In genomic region chr16:50774960-50775359, GRCh38 we compare ENCODE assay signal across 22 cellular contexts. TPM values are rescaled to one million over a fixed set of nuclear protein-coding genes. Genes with fewer than 3 reads are reported as not detected.
A peak's percentile ranks its signal among the peaks of the same experiment; 100 is the strongest.
DNase-seq lines count a peak whose midpoint lies in the region; ATAC-seq, FAIRE-seq and TF ChIP-seq lines count a peak whose summit lies in the region.
"Had no signal": no experiment of that assay in that cellular context is flagged by ENCODE, and none has a peak within 500 bp of the region (broad histone marks: within the 10 kb centered on the region; RNA-seq: fewer than 3 reads in every experiment).

No MANE protein-coding gene starts in this region.

- no peak overlapping the region for H2AFZ ChIP-seq in GM12878 (ENCODE audit: control insufficient read depth, low read depth, low read length)

- no peak overlapping the region for H3K9ac ChIP-seq in GM12878 (ENCODE audit: control insufficient read depth, insufficient read depth, low read length)
- H3K9ac ChIP-seq in kidney (ENCODE audit: low read length in 2 of 2) = no peak overlapping the region
- H3K9ac ChIP-seq: KMS-11 had no signal

- H3K4me1 ChIP-seq in A549 (no peaks in the 10 kb centered on the region), GM12878 (ENCODE audit: control insufficient read depth, insufficient read depth, low read length) (no peaks in the 10 kb centered on the region), kidney (ENCODE audit: control insufficient read depth in 1 of 2, insufficient read depth in 1 of 2, low read depth in 1 of 2, low read length in 2 of 2) (no peaks in the 10 kb centered on the region)
- H3K4me1 ChIP-seq in CD4-positive, alpha-beta memory T cell (ENCODE audit: insufficient read depth, low read length) = peaks cover 88% of the 10 kb centered on the region
- H3K4me1 ChIP-seq in naive thymus-derived CD4-positive, alpha-beta T cell (ENCODE audit: control insufficient read depth in 2 of 2, insufficient read depth in 2 of 2, low read length in 2 of 2) = peaks cover 5 to 23% of the 10 kb centered on the region in 2 donors

- H3K79me2 ChIP-seq in GM12878 (ENCODE audit: control insufficient read depth, insufficient read depth, low read length) = peaks cover 24% of the 10 kb centered on the region

- no peak for TF ChIP-seq RAD21 in A549 (conservative IDR thresholded peaks at IDR 0.05 in 1 of 2, IDR thresholded peaks at IDR 0.05 in 1 of 2)
- TF ChIP-seq RAD21 in GM12878 (IDR thresholded peaks at IDR 0.05; ENCODE audit: insufficient read depth, low read depth, low read length) = no peak

- no peaks in the 10 kb centered on the region for H3K27me3 ChIP-seq in CD4-positive, alpha-beta memory T cell (ENCODE audit: insufficient read depth, low read length)
- H3K27me3 ChIP-seq in GM12878 (replicated peaks in 1 of 2; ENCODE audit: control insufficient read depth in 2 of 2, insufficient read depth in 2 of 2, low read length in 1 of 2) = no peaks in the 10 kb centered on the region
- H3K27me3 ChIP-seq in naive thymus-derived CD4-positive, alpha-beta T cell (ENCODE audit: control insufficient read depth in 2 of 2, insufficient read depth in 2 of 2, low read length in 2 of 2) = no peaks in the 10 kb centered on the region

- H3K4me3 Mint-ChIP-seq in CD4-positive, alpha-beta memory T cell = peak overlapping the region in 5 of 8 donors; percentile 20 to 58 (median 45)
- peak overlapping the region in 4 of 10 donors; percentile 14 to 48 (median 35) for H3K4me3 Mint-ChIP-seq in naive thymus-derived CD4-positive, alpha-beta T cell
- no peak overlapping the region for H3K4me3 Mint-ChIP-seq in stimulated activated memory B cell treated with anti-CD40 and anti-IgM and Interleukin-4, amounts not matched to agents 10 μg/mL and 1 μg/mL and 100 μg/mL, for 72 hours

- H3K36me3 Mint-ChIP-seq in CD4-positive, alpha-beta memory T cell = peaks cover 74 to 86% of the 10 kb centered on the region in 2 donors
- peaks cover 9 to 52% (median 45%) of the 10 kb centered on the region in 5 donors for H3K36me3 Mint-ChIP-seq in naive thymus-derived CD4-positive, alpha-beta T cell
- H3K36me3 Mint-ChIP-seq in stimulated activated memory B cell treated with anti-CD40 and anti-IgM and Interleukin-4, amounts not matched to agents 10 μg/mL and 1 μg/mL and 100 μg/mL, for 72 hours = peaks cover 63% of the 10 kb centered on the region

- intact Hi-C loops in CD4-positive, alpha-beta memory T cell (cut with micrococcal nuclease) = no loop called here
- intact Hi-C loops in GM12878 (cut with micrococcal nuclease; ENCODE audit: unreplicated experiment) = no loop called here
- intact Hi-C loops in naive thymus-derived CD4-positive, alpha-beta T cell (cut with micrococcal nuclease) = no loop called here
- intact Hi-C loops in kidney (cut with DNase I) = no loop called here

- no peaks in the 10 kb centered on the region for H3K9me3 Mint-ChIP-seq in CD4-positive, alpha-beta memory T cell
- peaks cover 0 to 3% (median 0%) of the 10 kb centered on the region in 11 donors for H3K9me3 Mint-ChIP-seq in naive thymus-derived CD4-positive, alpha-beta T cell
- H3K9me3 Mint-ChIP-seq in stimulated activated memory B cell treated with anti-CD40 and anti-IgM and Interleukin-4, amounts not matched to agents 10 μg/mL and 1 μg/mL and 100 μg/mL, for 72 hours = no peaks in the 10 kb centered on the region

- CTCF ChIA-PET in A549 (lab: Yijun Ruan, JAX) (interaction anchor here (1.0 kb wide), 1 partner anchor 32 kb away, joined by 3 read pairs; no protein-coding TSS in a partner anchor), GM12878 (lab: Yijun Ruan, JAX) (interaction anchor here (2.0 kb wide), 1 partner anchor 108 kb away, joined by 8 read pairs; no protein-coding TSS in a partner anchor)
- CTCF ChIA-PET in CD4-positive, alpha-beta memory T cell (lab: Charles Lee; ENCODE audit: partially characterized antibody) = no interaction called here
- CTCF ChIA-PET in naive thymus-derived CD4-positive, alpha-beta T cell (lab: Charles Lee) = no interaction called here

- SMC1A ChIA-PET in GM12878 (lab: Charles Lee; ENCODE audit: uncharacterized antibody, unreplicated experiment) = interaction anchor here (0.7 kb wide), 1 partner anchor 10 kb away, joined by 3 read pairs; no protein-coding TSS in a partner anchor

- RAD21 ChIA-PET in GM12878 (lab: Charles Lee; ENCODE audit: unreplicated experiment) = interaction anchor here (0.7 kb wide), 1 partner anchor 31 kb away, joined by 3 read pairs; no protein-coding TSS in a partner anchor

- in situ Hi-C loops in GM12878 (cut with MboI) = no loop called here

- no peaks in the 10 kb centered on the region for H4K20me1 ChIP-seq in GM12878 (ENCODE audit: control insufficient read depth, insufficient read depth)

- no peaks in the 10 kb centered on the region for H3K9me3 ChIP-seq in A549
- H3K9me3 ChIP-seq in CD4-positive, alpha-beta memory T cell (ENCODE audit: control insufficient read depth in 1 of 2, low read length in 2 of 2) = no peaks in the 10 kb centered on the region
- no peaks in the 10 kb centered on the region; the same call in 1 of the 3 replicates for H3K9me3 ChIP-seq in GM12878 (replicated peaks; ENCODE audit: control insufficient read depth, insufficient read depth, low read length)
- no peaks in the 10 kb centered on the region for H3K9me3 ChIP-seq in naive thymus-derived CD4-positive, alpha-beta T cell (ENCODE audit: control insufficient read depth in 2 of 3, low read length in 3 of 3)
- H3K9me3 ChIP-seq in kidney (ENCODE audit: control insufficient read depth in 1 of 2, low read length in 2 of 2) = no peaks in the 10 kb centered on the region

- H3K4me1 Mint-ChIP-seq in CD4-positive, alpha-beta memory T cell = peaks cover 51 to 90% (median 65%) of the 10 kb centered on the region in 4 donors
- peaks cover 39 to 92% (median 85%) of the 10 kb centered on the region in 7 donors for H3K4me1 Mint-ChIP-seq in naive thymus-derived CD4-positive, alpha-beta T cell
- H3K4me1 Mint-ChIP-seq in stimulated activated memory B cell treated with anti-CD40 and anti-IgM and Interleukin-4, amounts not matched to agents 10 μg/mL and 1 μg/mL and 100 μg/mL, for 72 hours = peaks cover 25% of the 10 kb centered on the region

- no peaks in the 10 kb centered on the region for H3K27me3 Mint-ChIP-seq in CD4-positive, alpha-beta memory T cell
- no peaks in the 10 kb centered on the region for H3K27me3 Mint-ChIP-seq in naive thymus-derived CD4-positive, alpha-beta T cell
- H3K27me3 Mint-ChIP-seq in stimulated activated memory B cell treated with anti-CD40 and anti-IgM and Interleukin-4, amounts not matched to agents 10 μg/mL and 1 μg/mL and 100 μg/mL, for 72 hours = no peaks in the 10 kb centered on the region

- no peak for TF ChIP-seq POLR2A in A549 (IDR thresholded peaks at IDR 0.05; ENCODE audit: low read length)
- no peak for TF ChIP-seq POLR2A in GM12878 (IDR thresholded peaks at IDR 0.05; ENCODE audit: low read depth, low read length)
- TF ChIP-seq POLR2A in GM12891 (IDR thresholded peaks at IDR 0.05; ENCODE audit: low read depth, low read length) = no peak

- WGBS in A549 (ENCODE audit: missing lambda C conversion rate) = 68% methylated on average over 3 of the region's 3 CpGs
- WGBS in GM12878 (ENCODE audit: insufficient coverage, insufficient replicate concordance, low lambda C conversion rate, missing lambda C conversion rate) = 96% methylated on average over 3 of the region's 3 CpGs

- DNase-seq in A549 (ENCODE audit: low read depth in 1 of 2, low spot score in 1 of 2) (no peak), GM12878 (ENCODE audit: low read depth, low spot score) (no peak), GM12891 (ENCODE audit: insufficient read length, low spot score) (no peak), kidney (no peak)
- no peak for DNase-seq in CD4-positive, alpha-beta memory T cell
- no peak for DNase-seq in naive thymus-derived CD4-positive, alpha-beta T cell
- DNase-seq: C1 segment of cervical spinal cord, Calu3, DMS79 treated with DMSO at 0.1 percent for 48 hours, GF-D8, H7, MM.1S, NCI-H2029, NCI-H446, NCI-H524 treated with DMSO at 0.1 percent for 48 hours, NCI-H774, SIG-M5 had no signal

- BruUV-seq in GM12878 (replicated peaks; lab: Mats Ljungman, UMichigan) = no TSS peak

- H3K4me2 ChIP-seq in A549 (no peak overlapping the region), GM12878 (ENCODE audit: control insufficient read depth, insufficient read depth) (no peak overlapping the region)
- H3K4me2 ChIP-seq: KMS-11 had no signal

- TF ChIP-seq CTCF in A549 (IDR thresholded peaks at IDR 0.05) (no peak), GM12878 (IDR thresholded peaks at IDR 0.05 in 2 of 3, conservative IDR thresholded peaks at IDR 0.05 in 1 of 3; ENCODE audit: control insufficient read depth in 2 of 3, extremely low read depth in 1 of 3, insufficient read depth in 1 of 3, low read depth in 3 of 3, low read length in 3 of 3) (no peak), kidney (IDR thresholded peaks at IDR 0.05; ENCODE audit: borderline replicate concordance, extremely low read depth, insufficient read depth) (no peak)

- no peak overlapping the region for H3K27ac ChIP-seq in A549
- H3K27ac ChIP-seq in CD4-positive, alpha-beta memory T cell (ENCODE audit: low read depth, low read length) = no peak overlapping the region
- no peak overlapping the region for H3K27ac ChIP-seq in GM12878 (ENCODE audit: control insufficient read depth, insufficient read depth)
- no peak overlapping the region for H3K27ac ChIP-seq in naive thymus-derived CD4-positive, alpha-beta T cell (ENCODE audit: low read depth, low read length)
- no peak overlapping the region for H3K27ac ChIP-seq in kidney (ENCODE audit: low read depth in 2 of 2, low read length in 2 of 2)
- H3K27ac ChIP-seq: KMS-11, SK-N-MC had no signal

- TF ChIP-seq EP300 in A549 (IDR thresholded peaks at IDR 0.05) = no peak
- no peak for TF ChIP-seq EP300 in GM12878 (IDR thresholded peaks at IDR 0.05; ENCODE audit: borderline replicate concordance in 1 of 2, control insufficient read depth in 1 of 2, low read depth in 2 of 2, low read length in 2 of 2)

- POLR2A ChIA-PET in A549 (lab: Yijun Ruan, JAX) (no interaction called here), GM12878 (lab: Charles Lee) (interaction anchor here (0.6 kb wide), 1 partner anchor 79 kb away, joined by 3 read pairs; no protein-coding TSS in a partner anchor)
- POLR2A ChIA-PET in CD4-positive, alpha-beta memory T cell (lab: Charles Lee; ENCODE audit: partially characterized antibody) = interaction anchor here (1.3 kb wide), 1 partner anchor 108 kb away, joined by 3 read pairs; no protein-coding TSS in a partner anchor
- POLR2A ChIA-PET in naive thymus-derived CD4-positive, alpha-beta T cell (lab: Charles Lee) = no interaction called here

- H3K36me3 ChIP-seq in CD4-positive, alpha-beta memory T cell (ENCODE audit: insufficient read depth, low read length) = peaks cover 38% of the 10 kb centered on the region
- H3K36me3 ChIP-seq in GM12878 (ENCODE audit: control insufficient read depth in 2 of 2, insufficient read depth in 2 of 2, low read length in 1 of 2) (peaks cover 6 to 25% of the 10 kb centered on the region in 2 experiments), kidney (ENCODE audit: control insufficient read depth in 1 of 2, insufficient read depth in 2 of 2, low read length in 2 of 2) (peaks cover 4 to 5% of the 10 kb centered on the region in 2 donors)
- peaks cover 12 to 46% (median 15%) of the 10 kb centered on the region in 3 experiments for H3K36me3 ChIP-seq in naive thymus-derived CD4-positive, alpha-beta T cell (ENCODE audit: control insufficient read depth in 2 of 3, insufficient read depth in 3 of 3, low read length in 3 of 3)

- no peak for ATAC-seq in A549
- ATAC-seq in GM12878 = no peak
- ATAC-seq in naive thymus-derived CD4-positive, alpha-beta T cell = no peak
- no peak for ATAC-seq in stimulated activated memory B cell treated with anti-CD40 and anti-IgM and Interleukin-4, amounts not matched to agents 10 μg/mL and 1 μg/mL and 100 μg/mL, for 72 hours

- H3K4me3 ChIP-seq in A549 (no peak overlapping the region), GM12878 (no peak overlapping the region), kidney (ENCODE audit: low read length in 2 of 2) (no peak overlapping the region)
- no peak overlapping the region for H3K4me3 ChIP-seq in CD4-positive, alpha-beta memory T cell (ENCODE audit: low read length in 2 of 2)
- H3K4me3 ChIP-seq in naive thymus-derived CD4-positive, alpha-beta T cell (ENCODE audit: low read length) = no peak overlapping the region
- H3K4me3 ChIP-seq: SK-N-MC had no signal

- H3K27ac Mint-ChIP-seq in CD4-positive, alpha-beta memory T cell = peak overlapping the region in 5 of 7 donors; percentile 10 to 76 (median 61)
- H3K27ac Mint-ChIP-seq in naive thymus-derived CD4-positive, alpha-beta T cell = peak overlapping the region in 5 of 9 donors; percentile 34 to 68 (median 54)
- H3K27ac Mint-ChIP-seq in stimulated activated memory B cell treated with anti-CD40 and anti-IgM and Interleukin-4, amounts not matched to agents 10 μg/mL and 1 μg/mL and 100 μg/mL, for 72 hours = no peak overlapping the region

- no peak for FAIRE-seq in A549 (lab: Jason Lieb, UNC)
- peak; percentile 57 for FAIRE-seq in GM12878 (lab: Jason Lieb, UNC)
- no peak for FAIRE-seq in GM12891 (lab: Jason Lieb, UNC)
- FAIRE-seq in kidney (lab: Jason Lieb, UNC) = no peak
- FAIRE-seq: GM19239, RCC 7860 had no signal

RNA-seq across cellular contexts. Expression of gene CYLD, which starts 33.1 kb away (rescaled TPM):
- 11.2 and 12.7 TPM in 2 replicates for polyA plus RNA-seq in A549 (2011; rRNA removed)
- polyA plus RNA-seq in A549 (2012; cell fraction: cytosol; rRNA removed) = 2.7 and 3.0 TPM in 2 replicates
- polyA plus RNA-seq in A549 (2012; cell fraction: nucleus; rRNA removed) = 1.7 and 3.9 TPM in 2 replicates
- polyA plus RNA-seq in A549 (2017; fragmentation: RNase III; extraction: RNeasy Plus Mini Kit Qiagen cat#74134 plus additional on column Dnase treatment) = 6.5 to 7.2 TPM (median 6.7 TPM) in 3 replicates
- 10.3 and 11.6 TPM in 2 replicates for polyA minus RNA-seq in A549 (2011; rRNA and poly(A)+ RNA removed)
- 100 to 1,000 TPM; 294 to 299 TPM for total RNA-seq in CD4-positive, alpha-beta memory T cell
- 100 to 1,000 TPM; 206 to 255 TPM for polyA plus RNA-seq in CD4-positive, alpha-beta memory T cell
- 411 and 416 TPM in 2 replicates for total RNA-seq in GM12878 (2013; cell fraction: nucleolus; rRNA removed)
- 46.6 and 63.5 TPM in 2 replicates for total RNA-seq in GM12878 (2014; rRNA removed)
- 58.5 and 58.7 TPM in 2 replicates for total RNA-seq in GM12878 (2014; rRNA removed; fragmentation: Illumina TruSeq; extraction: Trizol)
- 58.8 and 63.2 TPM in 2 replicates for total RNA-seq in GM12878 (2021)
- 31.6 TPM for polyA plus RNA-seq in GM12878 (2011; ENCODE audit: low read depth)
- 106 and 150 TPM in 2 replicates for polyA plus RNA-seq in GM12878 (2011; rRNA removed)
- 44.6 and 53.8 TPM in 2 replicates for polyA plus RNA-seq in GM12878 (2011; cell fraction: cytosol; rRNA removed)
- 92.8 and 95.4 TPM in 2 replicates for polyA plus RNA-seq in GM12878 (2011; cell fraction: nucleus; rRNA removed)
- 41.1 and 47.6 TPM in 2 replicates for polyA plus RNA-seq in GM12878 (2012)
- polyA plus RNA-seq in GM12878 (2014; fragmentation: Illumina TruSeq; extraction: Trizol) = 51.6 and 60.5 TPM in 2 replicates
- 10 to 100 TPM; 19.2 to 27.0 TPM for polyA plus RNA-seq in GM12878 (2014; fragmentation: Nextera tagmentation; extraction: Ambion mirVana)
- 26.5 and 31.5 TPM in 2 replicates for polyA plus RNA-seq in GM12878 (2014; rRNA removed)
- polyA plus RNA-seq in GM12878 (2016; fragmentation: Nextera tagmentation; extraction: Ambion mirVana) = 10 to 100 TPM; 44.6 to 45.6 TPM
- polyA minus RNA-seq in GM12878 (2011; rRNA and poly(A)+ RNA removed) = 108 and 113 TPM in 2 replicates
- 38.9 and 51.6 TPM in 2 replicates for polyA minus RNA-seq in GM12878 (2011; cell fraction: cytosol; rRNA and poly(A)+ RNA removed)
- polyA minus RNA-seq in GM12878 (2011; cell fraction: nucleus; rRNA and poly(A)+ RNA removed) = 121 and 158 TPM in 2 replicates
- total RNA-seq in naive thymus-derived CD4-positive, alpha-beta T cell = 100 to 1,000 TPM; 259 to 393 (median 336) TPM
- polyA plus RNA-seq in naive thymus-derived CD4-positive, alpha-beta T cell = 100 to 1,000 TPM; 170 to 224 TPM
- polyA plus RNA-seq in GM12891 (2012; ENCODE audit: low read depth, missing spikeins) = 57.1 TPM
- total RNA-seq in kidney = 48.0 TPM
- 8.9 TPM for polyA plus RNA-seq in kidney (ENCODE audit: insufficient read depth, low read depth, low replicate concordance)

Comparison
In these comparisons a context has a peak if more than half of its experiments do, and no peak if none do; other contexts are left out.
1. CTCF ChIA-PET loops: an anchor here in A549 (1.0 kb wide) and GM12878 (2.0 kb wide); none called in CD4-positive, alpha-beta memory T cell and naive thymus-derived CD4-positive, alpha-beta T cell.
2. POLR2A ChIA-PET loops: an anchor here in CD4-positive, alpha-beta memory T cell (1.3 kb wide) and GM12878 (0.6 kb wide); none called in A549 and naive thymus-derived CD4-positive, alpha-beta T cell.